In the genomic region with DNA sequence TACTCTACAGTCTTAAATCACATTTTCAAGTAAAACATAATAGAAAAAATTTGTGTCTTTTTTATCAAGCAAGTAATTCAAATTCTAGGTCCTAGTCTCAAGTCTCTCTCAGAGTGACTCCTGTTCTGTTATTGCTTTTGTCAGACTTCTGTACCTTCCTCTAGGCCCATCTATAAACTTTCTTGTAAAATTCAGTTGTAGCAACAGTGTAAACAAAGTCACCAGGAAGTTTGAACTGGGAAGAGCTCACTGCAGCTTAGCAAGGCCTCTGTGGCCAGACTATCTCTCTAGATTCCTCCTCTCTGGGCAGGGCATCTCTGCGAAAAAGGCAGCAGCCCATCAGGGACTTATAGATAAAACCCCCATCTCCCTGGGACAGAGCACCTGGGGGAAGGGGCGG, we compare ENCODE assay signal across 20 cellular contexts.
"Had no signal": no experiment of that assay in that cellular context is flagged by ENCODE, and none has a peak within 500 bp of the region (broad histone marks: within the 10 kb centered on the region; RNA-seq: fewer than 3 reads in every experiment).

No MANE protein-coding gene starts in this region.

- H3K27me3 ChIP-seq: esophagus muscularis mucosa, gastrocnemius medialis, heart right ventricle, testis, tibial nerve had no signal

- H3K9me3 ChIP-seq: gastrocnemius medialis, testis had no signal

- H3K36me3 ChIP-seq: esophagus muscularis mucosa, gastrocnemius medialis, heart right ventricle, left ventricle myocardium inferior, lower lobe of right lung, tibial nerve had no signal

- H3K4me1 ChIP-seq: esophagus muscularis mucosa, gastrocnemius medialis, heart right ventricle, left ventricle myocardium inferior, lower lobe of right lung, tibial nerve had no signal

- H3K4me3 ChIP-seq: dorsolateral prefrontal cortex, esophagus muscularis mucosa, gastrocnemius medialis, heart right ventricle, left ventricle myocardium inferior, lower lobe of right lung, skin epidermis, testis, tibial nerve had no signal

- DNase-seq: central memory CD4-positive, alpha-beta T cell; cortex of kidney; dorsolateral prefrontal cortex; effector memory CD4-positive, alpha-beta T cell; gastrocnemius medialis; heart right ventricle; islet precursor cell; left ventricle myocardium inferior; lower lobe of right lung; natural killer cell; retina; stimulated activated CD4-positive, alpha-beta T cell treated with anti-CD3 and anti-CD28 coated beads, Interleukin-2, amount 100 ng/mL, for 24 hours; stimulated activated CD4-positive, alpha-beta T cell treated with anti-CD3 and anti-CD28 coated beads, Interleukin-4, amount 100 ng/mL, for 4 hours; stimulated activated naive B cell treated with anti-CD40 and anti-IgM and Interleukin-4, amounts not matched to agents 10 μg/mL and 1 μg/mL and 100 μg/mL, for 72 hours; stimulated activated naive CD8-positive, alpha-beta T cell treated with anti-CD3 and anti-CD28 coated beads, Interleukin-15, amount 100 ng/mL, for 72 hours; testis had no signal

- ATAC-seq: gastrocnemius medialis; heart right ventricle; lower lobe of right lung; natural killer cell; sciatic nerve; stimulated activated naive B cell treated with anti-CD40 and anti-IgM and Interleukin-4, amounts not matched to agents 10 μg/mL and 1 μg/mL and 100 μg/mL, for 72 hours; stimulated activated naive CD8-positive, alpha-beta T cell treated with anti-CD3 and anti-CD28 coated beads, Interleukin-15, amount 100 ng/mL, for 72 hours had no signal

- H3K27ac ChIP-seq: dorsolateral prefrontal cortex, esophagus muscularis mucosa, gastrocnemius medialis, heart right ventricle, left ventricle myocardium inferior, lower lobe of right lung, skin epidermis, testis, tibial nerve had no signal
